In genomic region chr4:188661502-188661901, GRCh38 we compare ENCODE assay signal across 20 cellular contexts.
"Had no signal": no experiment of that assay in that cellular context is flagged by ENCODE, and none has a peak within 500 bp of the region (broad histone marks: within the 10 kb centered on the region; RNA-seq: fewer than 3 reads in every experiment).

No MANE protein-coding gene starts in this region.

- H3K36me3 Mint-ChIP-seq: activated CD4-positive, alpha-beta memory T cell treated with anti-CD3 and anti-CD28 coated beads for 36 hours; activated naive CD8-positive, alpha-beta T cell treated with anti-CD3 and anti-CD28 coated beads for 36 hours; mesothelial cell of epicardium; neural progenitor cell had no signal

- H3K27ac ChIP-seq: body of pancreas, cardiac muscle cell, left ventricle myocardium inferior, neural progenitor cell, spleen, upper lobe of left lung had no signal

- H3K27ac Mint-ChIP-seq: activated CD4-positive, alpha-beta memory T cell treated with anti-CD3 and anti-CD28 coated beads for 36 hours; activated naive CD8-positive, alpha-beta T cell treated with anti-CD3 and anti-CD28 coated beads for 36 hours; mesothelial cell of epicardium; naive thymus-derived CD8-positive, alpha-beta T cell; neural progenitor cell had no signal

- H3K36me3 ChIP-seq: cardiac muscle cell, left ventricle myocardium inferior, neural progenitor cell, spleen, upper lobe of left lung had no signal

- H3K9me3 ChIP-seq: body of pancreas had no signal

- ATAC-seq: body of pancreas; naive thymus-derived CD8-positive, alpha-beta T cell had no signal

- H3K9ac ChIP-seq: neural progenitor cell had no signal

- H3K27me3 ChIP-seq: body of pancreas, cardiac muscle cell, neural progenitor cell, spleen, upper lobe of left lung had no signal

- DNase-seq: activated CD4-positive, alpha-beta memory T cell treated with anti-CD3 and anti-CD28 coated beads for 36 hours; activated naive CD4-positive, alpha-beta T cell treated with Interleukin-2 at 50 U/mL for 16 hours; activated naive CD8-positive, alpha-beta T cell treated with anti-CD3 and anti-CD28 coated beads for 36 hours; activated T-cell treated with anti-CD3 and anti-CD28 coated beads, Interleukin-2, amount 50 U/mL, for 48 hours; amniotic stem cell; body of pancreas; effector CD4-positive, alpha-beta T cell; kidney glomerular epithelial cell; left ventricle myocardium inferior; mammary epithelial cell; naive thymus-derived CD8-positive, alpha-beta T cell; retina; spleen; stimulated activated CD4-positive, alpha-beta T cell treated with anti-CD3 and anti-CD28 coated beads, Interleukin-4, amount 100 ng/mL, for 24 hours; stimulated activated naive CD4-positive, alpha-beta T cell treated with Interleukin-2 at 50 U/mL for 16 hours; T-helper 1 cell; upper lobe of left lung had no signal

- H3K4me2 ChIP-seq: neural progenitor cell had no signal

- H3K4me1 Mint-ChIP-seq: activated naive CD8-positive, alpha-beta T cell treated with anti-CD3 and anti-CD28 coated beads for 36 hours; naive thymus-derived CD8-positive, alpha-beta T cell; neural progenitor cell had no signal

- H3K4me3 ChIP-seq: body of pancreas, cardiac muscle cell, left ventricle myocardium inferior, neural progenitor cell, spleen, upper lobe of left lung had no signal

- H3K9me3 Mint-ChIP-seq: mesothelial cell of epicardium, neural progenitor cell had no signal

- H3K27me3 Mint-ChIP-seq: activated CD4-positive, alpha-beta memory T cell treated with anti-CD3 and anti-CD28 coated beads for 36 hours; activated naive CD8-positive, alpha-beta T cell treated with anti-CD3 and anti-CD28 coated beads for 36 hours; naive thymus-derived CD8-positive, alpha-beta T cell had no signal

- H3K4me3 Mint-ChIP-seq: activated CD4-positive, alpha-beta memory T cell treated with anti-CD3 and anti-CD28 coated beads for 36 hours; activated naive CD8-positive, alpha-beta T cell treated with anti-CD3 and anti-CD28 coated beads for 36 hours; mesothelial cell of epicardium; naive thymus-derived CD8-positive, alpha-beta T cell; neural progenitor cell had no signal

- H3K4me1 ChIP-seq: body of pancreas, left ventricle myocardium inferior, spleen, upper lobe of left lung had no signal
